Comparison of ENCODE assay signal across 10 cellular contexts in genomic region chr11:370087-370941, GRCh38. TPM values are rescaled to one million over a fixed set of nuclear protein-coding genes. Genes with fewer than 3 reads are reported as not detected.
DNase-seq lines count a peak whose midpoint lies in the region; ATAC-seq and TF ChIP-seq lines count a peak whose summit lies in the region.
"Had no signal": no experiment of that assay in that cellular context is flagged by ENCODE, and none has a peak within 500 bp of the region (broad histone marks: within the 10 kb centered on the region; RNA-seq: fewer than 3 reads in every experiment).

No MANE protein-coding gene starts in this region.

- peaks cover 13% of the 10 kb centered on the region for H3K27me3 Mint-ChIP-seq in progenitor cell of endocrine pancreas

- DNase-seq in NCI-H82 (lab: John Stamatoyannopoulos, UW) (peak; percentile 39), NCI-H82 treated with DMSO at 0.1 percent for 48 hours (lab: John Stamatoyannopoulos, UW; ENCODE audit: unreplicated experiment) (no peak), SK-N-MC (ENCODE audit: low read depth, low spot score) (no peak), fibroblast of lung (ENCODE audit: low read depth in 2 of 2) (no peak), progenitor cell of endocrine pancreas (ENCODE audit: low spot score, unreplicated experiment) (no peak), body of pancreas (no peak)
- DNase-seq: AML-193, islet precursor cell had no signal

- H3K4me3 ChIP-seq in SK-N-MC (peak overlapping the region; percentile 79), fibroblast of lung (replicated peaks in 1 of 4; ENCODE audit: control extremely low read depth in 1 of 4, insufficient read depth in 1 of 4, low read depth in 3 of 4, low read length in 4 of 4) (peak overlapping the region in 2 of 4 experiments; percentile 21 to 47), body of pancreas (no peak overlapping the region)

- no peak for TF ChIP-seq CTCF in fibroblast of lung (conservative IDR thresholded peaks at IDR 0.05 in 1 of 2, IDR thresholded peaks at IDR 0.05 in 1 of 2; ENCODE audit: low read depth in 1 of 2, low read length in 2 of 2)
- peak; percentile 22 for TF ChIP-seq CTCF in progenitor cell of endocrine pancreas (IDR thresholded peaks at IDR 0.05; ENCODE audit: unreplicated experiment)
- no peak for TF ChIP-seq CTCF in body of pancreas (IDR thresholded peaks at IDR 0.05)

- no peaks in the 10 kb centered on the region for H4K20me1 ChIP-seq in fibroblast of lung (ENCODE audit: control insufficient read depth, extremely low read depth, insufficient read depth, low read length)

- H3K4me2 ChIP-seq in fibroblast of lung (ENCODE audit: extremely low read depth, insufficient read depth, low read length): peak overlapping the region; percentile 13

- H3K9me3 Mint-ChIP-seq in progenitor cell of endocrine pancreas (ENCODE audit: low read depth): no peaks in the 10 kb centered on the region

- ATAC-seq in HG03159 (IDR thresholded peaks at IDR 0.05; ENCODE audit: unreplicated experiment) (no peak), body of pancreas (no peak), GM19351 (IDR thresholded peaks at IDR 0.05; ENCODE audit: unreplicated experiment) (no peak)

- peak overlapping the region; percentile 68 for H3K9ac ChIP-seq in SK-N-MC (ENCODE audit: insufficient read length)
- H3K9ac ChIP-seq in fibroblast of lung (ENCODE audit: insufficient read depth, low read length): peak overlapping the region; percentile 30

- H3K4me1 ChIP-seq in fibroblast of lung (ENCODE audit: control insufficient read depth, extremely low read depth, insufficient read depth, low read length) (peaks cover 3% of the 10 kb centered on the region), body of pancreas (peaks cover 6% of the 10 kb centered on the region)

- peak overlapping the region; percentile 87 for H3K4me3 Mint-ChIP-seq in progenitor cell of endocrine pancreas (ENCODE audit: low read depth)

- H3K79me2 ChIP-seq in fibroblast of lung (ENCODE audit: control insufficient read depth, insufficient read depth, low read length): no peaks in the 10 kb centered on the region

- peaks cover 10% of the 10 kb centered on the region for H3K4me1 Mint-ChIP-seq in progenitor cell of endocrine pancreas (ENCODE audit: low read depth)

- no peaks in the 10 kb centered on the region for H3K9me3 ChIP-seq in SK-N-MC (ENCODE audit: low read depth, low read length)
- no peaks in the 10 kb centered on the region for H3K9me3 ChIP-seq in fibroblast of lung (ENCODE audit: control insufficient read depth, insufficient read depth, low read depth, low read length)
- H3K9me3 ChIP-seq in body of pancreas: no peaks in the 10 kb centered on the region

- H3K27ac Mint-ChIP-seq in progenitor cell of endocrine pancreas: peak overlapping the region; percentile 97

- peaks cover 12% of the 10 kb centered on the region for H3K27me3 ChIP-seq in fibroblast of lung (ENCODE audit: control insufficient read depth, insufficient read depth, low read length)
- H3K27me3 ChIP-seq in body of pancreas: peaks cover 0 to 5% of the 10 kb centered on the region in 2 donors

- intact Hi-C loops in body of pancreas (cut with DNase I): no loop called here

- H3K36me3 Mint-ChIP-seq in progenitor cell of endocrine pancreas (ENCODE audit: insufficient read depth): peaks cover 16% of the 10 kb centered on the region

- H3K36me3 ChIP-seq in SK-N-MC (ENCODE audit: insufficient read depth, low read length): peaks cover 20% of the 10 kb centered on the region; the same call in 1 of the 2 replicates
- no peaks in the 10 kb centered on the region for H3K36me3 ChIP-seq in fibroblast of lung (ENCODE audit: control insufficient read depth, insufficient read depth, low read length)
- no peaks in the 10 kb centered on the region for H3K36me3 ChIP-seq in body of pancreas (replicated peaks in 1 of 2; ENCODE audit: insufficient read depth in 1 of 2, low read depth in 2 of 2)

- WGBS in body of pancreas, 2 donors: 37 to 68% methylated on average over 10 to 37 of the region's 40 CpGs

- 0 out of 2 replicates have a peak overlapping the region, but pooled peaks have one; percentile 19 for H3K27ac ChIP-seq in SK-N-MC
- no peak overlapping the region for H3K27ac ChIP-seq in fibroblast of lung (ENCODE audit: insufficient read depth, low read length)
- H3K27ac ChIP-seq in body of pancreas: no peak overlapping the region

- H2AFZ ChIP-seq in fibroblast of lung (ENCODE audit: low read length): no peak overlapping the region

- no peak for TF ChIP-seq POLR2A in body of pancreas (IDR thresholded peaks at IDR 0.05)

RNA-seq across cellular contexts. Expression of gene B4GALNT4, which starts 1.0 kb away (rescaled TPM):
- 1.5 and 1.8 TPM in 2 replicates for total RNA-seq in fibroblast of lung
- 1.4 and 3.8 TPM in 2 replicates for polyA plus RNA-seq in fibroblast of lung
- polyA plus RNA-seq in fibroblast of lung (2012): 4.2 and 5.7 TPM in 2 replicates
- 0.93 and 1.2 TPM in 2 replicates for polyA minus RNA-seq in fibroblast of lung (ENCODE audit: low replicate concordance)
- total RNA-seq in progenitor cell of endocrine pancreas: 277 and 294 TPM in 2 replicates
- total RNA-seq in body of pancreas: 1 to 10 TPM in 1 of 2 donors, not detected in 1; 2.1 TPM

RNA-seq across cellular contexts. Expression of gene PKP3, which starts 23.7 kb away (rescaled TPM):
- total RNA-seq in fibroblast of lung (0.26 and 0.83 TPM in 2 replicates), progenitor cell of endocrine pancreas (55.9 and 56.9 TPM in 2 replicates), body of pancreas (10 to 100 TPM; 46.2 to 48.8 TPM)
- 0.17 and 0.24 TPM in 2 replicates for polyA plus RNA-seq in fibroblast of lung
- polyA plus RNA-seq in fibroblast of lung (2012): 0.38 and 0.84 TPM in 2 replicates
- polyA minus RNA-seq in fibroblast of lung (ENCODE audit: low replicate concordance): 0.15 TPM in 1 of 2 replicates, not detected in the other

RNA-seq across cellular contexts. Expression of gene SIGIRR, which starts 44.5 kb away (rescaled TPM):
- 13.4 and 16.7 TPM in 2 replicates for total RNA-seq in fibroblast of lung
- 8.9 and 10.5 TPM in 2 replicates for polyA plus RNA-seq in fibroblast of lung
- polyA plus RNA-seq in fibroblast of lung (2012): 25.6 and 29.5 TPM in 2 replicates
- polyA minus RNA-seq in fibroblast of lung (ENCODE audit: low replicate concordance): 7.6 and 9.5 TPM in 2 replicates
- 111 and 117 TPM in 2 replicates for total RNA-seq in progenitor cell of endocrine pancreas
- total RNA-seq in body of pancreas: 10 to 100 TPM; 50.8 to 65.6 TPM

RNA-seq across cellular contexts. Expression of gene IFITM3, which starts 49.7 kb away (rescaled TPM):
- 74.1 and 76.0 TPM in 2 replicates for total RNA-seq in fibroblast of lung
- polyA plus RNA-seq in fibroblast of lung: 482 and 876 TPM in 2 replicates
- 1,434 and 2,771 TPM in 2 replicates for polyA plus RNA-seq in fibroblast of lung (2012)
- 1,383 and 3,346 TPM in 2 replicates for polyA minus RNA-seq in fibroblast of lung (ENCODE audit: low replicate concordance)
- 99.3 and 105 TPM in 2 replicates for total RNA-seq in progenitor cell of endocrine pancreas
- 10 to 100 TPM; 51.4 to 59.7 TPM for total RNA-seq in body of pancreas

RNA-seq across cellular contexts. Expression of gene IFITM1, which starts 56.5 kb away (rescaled TPM):
- total RNA-seq in fibroblast of lung (21.1 and 41.6 TPM in 2 replicates), progenitor cell of endocrine pancreas (2.3 TPM in 2 replicates), body of pancreas (10 to 100 TPM; 31.0 to 39.7 TPM)
- polyA plus RNA-seq in fibroblast of lung: 54.9 and 93.0 TPM in 2 replicates
- polyA plus RNA-seq in fibroblast of lung (2012): 57.9 and 94.3 TPM in 2 replicates
- polyA minus RNA-seq in fibroblast of lung (ENCODE audit: low replicate concordance): 219 and 381 TPM in 2 replicates

Comparison
In these comparisons a context has a peak if more than half of its experiments do, and no peak if none do; other contexts are left out.
1. RNA of gene B4GALNT4, which starts 1.0 kb away (total RNA-seq): 277 to 294 TPM in progenitor cell of endocrine pancreas; 2.1 TPM in body of pancreas and 1.5 to 1.8 TPM in fibroblast of lung; every median in the first group is over 10 times any median in the second.
2. RNA of gene PKP3, which starts 23.7 kb away (total RNA-seq): 55.9 to 56.9 TPM in progenitor cell of endocrine pancreas and 46.2 to 48.8 TPM in body of pancreas; 0.26 to 0.83 TPM in fibroblast of lung; every median in the first group is over 10 times any median in the second.